In the genomic region with DNA sequence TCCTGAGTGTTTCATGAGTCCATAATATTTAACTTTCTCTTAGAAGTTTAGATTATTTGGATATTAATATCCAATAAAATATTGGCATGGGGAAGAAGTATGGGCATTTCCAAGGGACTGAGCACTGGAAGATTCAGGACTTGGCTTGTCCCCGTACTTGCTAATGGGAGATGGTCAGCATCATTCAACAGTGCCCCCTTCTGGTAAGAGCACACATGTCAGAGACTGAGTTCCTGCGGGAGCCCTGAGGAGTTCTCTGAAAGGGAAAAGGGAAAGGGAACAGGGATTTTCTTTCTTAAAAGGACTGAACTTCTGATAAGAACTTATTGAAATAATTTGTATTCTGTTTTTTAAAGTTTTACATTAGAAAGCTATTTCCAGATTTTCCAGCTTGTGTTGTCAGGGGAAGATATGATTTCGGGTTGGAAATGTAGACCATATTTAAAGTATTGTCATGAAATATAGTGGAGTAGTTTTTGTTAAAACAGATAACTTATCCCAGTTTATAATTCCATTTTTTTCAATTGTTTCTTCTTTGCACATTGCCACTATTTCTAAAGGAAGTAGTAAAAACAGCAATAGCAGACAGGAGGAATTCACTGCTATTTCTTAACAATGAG, we compare ENCODE assay signal across 8 cellular contexts. TPM values are rescaled to one million over a fixed set of nuclear protein-coding genes. Genes with fewer than 3 reads are reported as not detected.
DNase-seq lines count a peak whose midpoint lies in the region; ATAC-seq and TF ChIP-seq lines count a peak whose summit lies in the region.

No MANE protein-coding gene starts in this region.

- H3K36me3 ChIP-seq in OCI-LY3 (replicated peaks; ENCODE audit: low read depth, low read length): no peaks in the 10 kb centered on the region

- H3K4me2 ChIP-seq in OCI-LY3 (ENCODE audit: low read length): peak overlapping the region; percentile 22; the same call in 1 of the 2 replicates

- TF ChIP-seq CTCF in OCI-LY3 (IDR thresholded peaks at IDR 0.05; ENCODE audit: low read depth, low read length): peak; percentile 93
- TF ChIP-seq CTCF in progenitor cell of endocrine pancreas (IDR thresholded peaks at IDR 0.05; ENCODE audit: unreplicated experiment): peak; percentile 94

- H3K4me3 Mint-ChIP-seq in activated naive CD8-positive, alpha-beta T cell treated with anti-CD3 and anti-CD28 coated beads, Interleukin-2, amount 10 ng/mL, durations not matched to agents 7 days and 5 days: no peak overlapping the region
- no peak overlapping the region for H3K4me3 Mint-ChIP-seq in progenitor cell of endocrine pancreas (ENCODE audit: low read depth)

- no peak overlapping the region for H3K27ac ChIP-seq in OCI-LY3 (ENCODE audit: low read length)

- peaks cover 5% of the 10 kb centered on the region for H3K36me3 Mint-ChIP-seq in activated naive CD8-positive, alpha-beta T cell treated with anti-CD3 and anti-CD28 coated beads, Interleukin-2, amount 10 ng/mL, durations not matched to agents 7 days and 5 days
- H3K36me3 Mint-ChIP-seq in progenitor cell of endocrine pancreas (ENCODE audit: insufficient read depth): no peaks in the 10 kb centered on the region

- H3K9me3 ChIP-seq in OCI-LY3 (ENCODE audit: insufficient read depth, low read length): no peaks in the 10 kb centered on the region

- H3K27me3 Mint-ChIP-seq in activated naive CD8-positive, alpha-beta T cell treated with anti-CD3 and anti-CD28 coated beads, Interleukin-2, amount 10 ng/mL, durations not matched to agents 7 days and 5 days: no peaks in the 10 kb centered on the region
- H3K27me3 Mint-ChIP-seq in progenitor cell of endocrine pancreas: no peaks in the 10 kb centered on the region

- H3K27ac Mint-ChIP-seq in activated naive CD8-positive, alpha-beta T cell treated with anti-CD3 and anti-CD28 coated beads, Interleukin-2, amount 10 ng/mL, durations not matched to agents 7 days and 5 days: no peak overlapping the region
- no peak overlapping the region for H3K27ac Mint-ChIP-seq in progenitor cell of endocrine pancreas

- TF ChIP-seq EP300 in Ishikawa (IDR thresholded peaks at IDR 0.05; ENCODE audit: borderline replicate concordance): no peak

- no peaks in the 10 kb centered on the region for H3K27me3 ChIP-seq in OCI-LY3 (ENCODE audit: low read depth, low read length)

- H4K20me1 ChIP-seq in OCI-LY3 (ENCODE audit: insufficient read depth, low read length): no peaks in the 10 kb centered on the region

- H3K4me3 ChIP-seq in OCI-LY3 (ENCODE audit: low read length): no peak overlapping the region

- peak; percentile 83 for DNase-seq in Daoy (ENCODE audit: low read depth)
- DNase-seq in activated naive CD8-positive, alpha-beta T cell treated with anti-CD3 and anti-CD28 coated beads, Interleukin-2, amount 10 ng/mL, durations not matched to agents 7 days and 5 days: no peak
- no peak for DNase-seq in Right ventricle myocardium superior
- DNase-seq in progenitor cell of endocrine pancreas (ENCODE audit: low spot score, unreplicated experiment): peak; percentile 55

- H3K9ac ChIP-seq in OCI-LY3 (ENCODE audit: low read length): no peak overlapping the region

- no peak overlapping the region for H2AFZ ChIP-seq in OCI-LY3 (ENCODE audit: low read depth, low read length)

- no peaks in the 10 kb centered on the region for H3K79me2 ChIP-seq in OCI-LY3 (ENCODE audit: low read length)

- POLR2A ChIA-PET in activated naive CD8-positive, alpha-beta T cell treated with anti-CD3 and anti-CD28 coated beads, Interleukin-2, amount 10 ng/mL, durations not matched to agents 7 days and 5 days (lab: Charles Lee): no interaction called here

- TF ChIP-seq RAD21 in Ishikawa (IDR thresholded peaks at IDR 0.05; ENCODE audit: low read depth): peak; percentile 90

- peak; percentile 60 for ATAC-seq in activated naive CD8-positive, alpha-beta T cell treated with anti-CD3 and anti-CD28 coated beads, Interleukin-2, amount 10 ng/mL, durations not matched to agents 7 days and 5 days (ENCODE audit: low read depth)
- ATAC-seq in Right ventricle myocardium superior (ENCODE audit: poor library complexity): peak; percentile 94
- ATAC-seq in HG02885 (IDR thresholded peaks at IDR 0.05; ENCODE audit: poor library complexity, unreplicated experiment): no peak
- ATAC-seq in GM19328 (IDR thresholded peaks at IDR 0.05; ENCODE audit: unreplicated experiment): no peak

- no peaks in the 10 kb centered on the region for H3K9me3 Mint-ChIP-seq in activated naive CD8-positive, alpha-beta T cell treated with anti-CD3 and anti-CD28 coated beads, Interleukin-2, amount 10 ng/mL, durations not matched to agents 7 days and 5 days
- peaks cover 3% of the 10 kb centered on the region for H3K9me3 Mint-ChIP-seq in progenitor cell of endocrine pancreas (ENCODE audit: low read depth)

- intact Hi-C loops in Right ventricle myocardium superior (cut with DNase I): no loop called here

- peaks cover 31% of the 10 kb centered on the region for H3K4me1 ChIP-seq in OCI-LY3 (ENCODE audit: low read length)

- peaks cover 18% of the 10 kb centered on the region for H3K4me1 Mint-ChIP-seq in activated naive CD8-positive, alpha-beta T cell treated with anti-CD3 and anti-CD28 coated beads, Interleukin-2, amount 10 ng/mL, durations not matched to agents 7 days and 5 days
- no peaks in the 10 kb centered on the region for H3K4me1 Mint-ChIP-seq in progenitor cell of endocrine pancreas (ENCODE audit: low read depth)

TF ChIP-seq in Ishikawa, 13 proteins besides CTCF, POLR2A, EP300 and RAD21:
- TF ChIP-seq YY1 (IDR thresholded peaks at IDR 0.05; ENCODE audit: low read depth): peak; percentile 33; the same call in 1 of the 2 replicates
- no peak for TF ChIP-seq NFIC (IDR thresholded peaks at IDR 0.05)
TF ChIP-seq in Ishikawa: peak in this region for 1.

RNA-seq across cellular contexts. Expression of a gene that starts 59.8 kb away (rescaled TPM):
- total RNA-seq in Daoy (2014; rRNA removed; shearing (Covaris generic)): not detected in 2 replicates
- total RNA-seq in activated naive CD8-positive, alpha-beta T cell treated with anti-CD3 and anti-CD28 coated beads, Interleukin-2, amount 10 ng/mL, durations not matched to agents 7 days and 5 days: not detected
- total RNA-seq in Right ventricle myocardium superior (not detected), progenitor cell of endocrine pancreas (not detected in 2 replicates)

Comparison
In these comparisons a context has a peak if more than half of its experiments do, and no peak if none do; other contexts are left out.
1. DNase-seq: peak in Daoy (single experiment) and progenitor cell of endocrine pancreas (single experiment); none in activated naive CD8-positive, alpha-beta T cell treated with anti-CD3 and anti-CD28 coated beads, Interleukin-2, amount 10 ng/mL, durations not matched to agents 7 days and 5 days (single experiment) and Right ventricle myocardium superior (single experiment).
2. ATAC-seq: peak in activated naive CD8-positive, alpha-beta T cell treated with anti-CD3 and anti-CD28 coated beads, Interleukin-2, amount 10 ng/mL, durations not matched to agents 7 days and 5 days (single experiment) and Right ventricle myocardium superior (single experiment); none in HG02885 (single experiment) and GM19328 (single experiment).